In the genomic region with DNA sequence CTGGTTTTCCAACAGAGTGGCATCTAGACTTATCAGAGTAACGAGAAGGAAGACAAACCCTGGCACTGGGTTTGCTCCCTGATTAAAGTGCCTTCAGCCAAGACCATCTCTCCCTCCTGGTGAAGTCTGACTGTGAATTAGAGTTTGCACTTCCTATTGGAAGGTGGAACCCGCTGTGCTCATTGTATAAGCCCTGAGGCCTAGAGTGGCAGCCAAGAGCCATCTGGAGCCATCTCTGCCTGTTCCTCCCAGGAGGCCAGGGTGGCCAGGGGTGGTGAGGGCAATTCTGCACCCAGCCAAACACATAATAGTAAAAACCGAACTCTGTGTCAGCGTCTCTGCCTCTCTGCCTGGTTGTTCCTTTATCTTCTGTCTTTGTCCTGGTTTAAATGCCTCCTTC, we compare ENCODE assay signal across 19 cellular contexts. TPM values are rescaled to one million over a fixed set of nuclear protein-coding genes. Genes with fewer than 3 reads are reported as not detected.
DNase-seq lines count a peak whose midpoint lies in the region; ATAC-seq and TF ChIP-seq lines count a peak whose summit lies in the region.
"Had no signal": no experiment of that assay in that cellular context is flagged by ENCODE, and none has a peak within 500 bp of the region (broad histone marks: within the 10 kb centered on the region; RNA-seq: fewer than 3 reads in every experiment).

No MANE protein-coding gene starts in this region.

- H3K4me1 Mint-ChIP-seq in endothelial cell (ENCODE audit: unreplicated experiment), result peaks cover 12% of the 10 kb centered on the region
- H3K4me1 Mint-ChIP-seq: CD14-positive monocyte had no signal

- no peak overlapping the region for H2BK5ac ChIP-seq in trophoblast cell (ENCODE audit: low read depth, low read length, poor library complexity)

- no peaks in the 10 kb centered on the region for H3K9me3 Mint-ChIP-seq in endothelial cell (ENCODE audit: unreplicated experiment)

- no peak overlapping the region for H2AK5ac ChIP-seq in trophoblast cell (ENCODE audit: low read length)

- no peak overlapping the region for H2BK120ac ChIP-seq in trophoblast cell (ENCODE audit: insufficient read depth, low read length, poor library complexity)

- no peak overlapping the region for H4K12ac ChIP-seq in trophoblast cell (ENCODE audit: low read depth, low read length)

- no peak overlapping the region for H3K27ac ChIP-seq in HEK293 (ENCODE audit: extremely low read depth, low read depth, low read length)
- H3K27ac ChIP-seq in SU-DHL-6 (ENCODE audit: low read depth, low read length), result peak overlapping the region; percentile 61
- no peak overlapping the region for H3K27ac ChIP-seq in trophoblast cell (ENCODE audit: low read depth, low read length)
- H3K27ac ChIP-seq: KMS-11 had no signal

- no peaks in the 10 kb centered on the region for H3K79me1 ChIP-seq in trophoblast cell (ENCODE audit: low read length)

- peaks cover 1% of the 10 kb centered on the region for H3K27me3 Mint-ChIP-seq in endothelial cell (ENCODE audit: unreplicated experiment)

- no peak overlapping the region for H3K4ac ChIP-seq in trophoblast cell (ENCODE audit: low read depth, low read length)

- H4K91ac ChIP-seq in trophoblast cell (ENCODE audit: low read depth, low read length), result peak overlapping the region; percentile 20

- peak; percentile 12 for DNase-seq in NCI-H146 (lab: John Stamatoyannopoulos, UW)
- DNase-seq in NCI-H146 treated with DMSO at 0.1 percent for 48 hours (lab: John Stamatoyannopoulos, UW; ENCODE audit: unreplicated experiment), result no peak
- DNase-seq in trophoblast cell, result no peak
- DNase-seq in endothelial cell (ENCODE audit: low spot score), result no peak
- DNase-seq in NCI-H1092 treated with DMSO at 0.1 percent for 48 hours (lab: John Stamatoyannopoulos, UW), result no peak
- DNase-seq: COR-L47, GOT3, NCI-H1694 treated with DMSO at 0.1 percent for 48 hours, NCI-H446 treated with DMSO at 0.1 percent for 48 hours, NCI-H82, Right ventricle myocardium superior, SK-N-SH, T-helper 1 cell had no signal

- peak overlapping the region; percentile 27 for H3K4me2 ChIP-seq in SU-DHL-6 (ENCODE audit: low read depth, low read length, poor library complexity, severe bottlenecking)
- H3K4me2 ChIP-seq in trophoblast cell (ENCODE audit: low read length), result no peak overlapping the region
- H3K4me2 ChIP-seq: KMS-11, SK-N-SH had no signal

- H2AFZ ChIP-seq in SU-DHL-6 (ENCODE audit: low read depth, low read length, severe bottlenecking) (peak overlapping the region; percentile 46), trophoblast cell (ENCODE audit: insufficient read depth, low read length, poor library complexity) (no peak overlapping the region)

- H4K20me1 ChIP-seq in SU-DHL-6 (ENCODE audit: low read depth, low read length), result no peaks in the 10 kb centered on the region

- no peaks in the 10 kb centered on the region for H3K4me1 ChIP-seq in HEK293 (ENCODE audit: control insufficient read depth, insufficient read depth, low read length)
- peaks cover 0 to 21% of the 10 kb centered on the region in 2 experiments for H3K4me1 ChIP-seq in trophoblast cell (ENCODE audit: control insufficient read depth in 1 of 2, insufficient read depth in 2 of 2, low read length in 2 of 2)

- no peak overlapping the region for H3K27ac Mint-ChIP-seq in endothelial cell (ENCODE audit: unreplicated experiment)

- H4K8ac ChIP-seq in trophoblast cell (ENCODE audit: low read depth, low read length), result no peak overlapping the region

- TF ChIP-seq CTCF in HEK293 (tag by site-specific recombination; IDR thresholded peaks at IDR 0.05) (no peak), SU-DHL-6 (IDR thresholded peaks at IDR 0.05; ENCODE audit: insufficient read depth, low read length, poor library complexity, severe bottlenecking) (no peak), endothelial cell (IDR thresholded peaks at IDR 0.05; ENCODE audit: unreplicated experiment) (no peak)

- H3K9ac ChIP-seq in SU-DHL-6 (ENCODE audit: low read length) (peak overlapping the region; percentile 28), trophoblast cell (ENCODE audit: low read length) (no peak overlapping the region)
- H3K9ac ChIP-seq: KMS-11, SK-N-SH had no signal

- no peaks in the 10 kb centered on the region for H3K9me2 ChIP-seq in SU-DHL-6 (replicated peaks; ENCODE audit: insufficient read depth, low read length)
- H3K9me2 ChIP-seq: SK-N-SH had no signal

- no peak overlapping the region for H3K4me3 Mint-ChIP-seq in endothelial cell (ENCODE audit: unreplicated experiment)
- H3K4me3 Mint-ChIP-seq: CD14-positive monocyte had no signal

- no peaks in the 10 kb centered on the region for H3F3A ChIP-seq in SU-DHL-6 (ENCODE audit: insufficient read depth)

- no peaks in the 10 kb centered on the region for H3K9me3 ChIP-seq in HEK293 (ENCODE audit: control insufficient read depth, insufficient read depth, low read depth, low read length)
- no peaks in the 10 kb centered on the region for H3K9me3 ChIP-seq in SU-DHL-6 (ENCODE audit: insufficient read depth, low read length)
- no peaks in the 10 kb centered on the region for H3K9me3 ChIP-seq in trophoblast cell (ENCODE audit: insufficient read depth, low read depth, low read length)
- H3K9me3 ChIP-seq: SK-N-SH had no signal

- no peaks in the 10 kb centered on the region for H3K36me3 Mint-ChIP-seq in endothelial cell (ENCODE audit: low read depth, unreplicated experiment)
- H3K36me3 Mint-ChIP-seq: CD14-positive monocyte had no signal

- peak overlapping the region; percentile 76 for H3K23ac ChIP-seq in trophoblast cell (ENCODE audit: low read length)

- H3K4me3 ChIP-seq in HEK293 (ENCODE audit: low read depth, low read length), result no peak overlapping the region
- no peak overlapping the region for H3K4me3 ChIP-seq in SU-DHL-6 (ENCODE audit: insufficient read depth, low read length, poor library complexity, severe bottlenecking)
- H3K4me3 ChIP-seq in trophoblast cell (ENCODE audit: low read depth, low read length), result no peak overlapping the region

- POLR2A ChIA-PET in HEK293 (lab: Yijun Ruan, JAX), result no interaction called here

- H2BK12ac ChIP-seq in trophoblast cell (ENCODE audit: low read length), result no peak overlapping the region

- H3K18ac ChIP-seq in trophoblast cell (ENCODE audit: low read length), result no peak overlapping the region

- CTCF ChIA-PET in HEK293 (lab: Yijun Ruan, JAX), result interaction anchor here (1.1 kb wide), 1 partner anchor 44 kb away, joined by 4 read pairs; no protein-coding TSS in a partner anchor

- ATAC-seq in GM21619 (IDR thresholded peaks at IDR 0.05; ENCODE audit: unreplicated experiment), result no peak

- no peaks in the 10 kb centered on the region for H3K36me3 ChIP-seq in HEK293 (ENCODE audit: control insufficient read depth in 2 of 2, insufficient read depth in 1 of 2, low read length in 2 of 2)
- H3K36me3 ChIP-seq in SU-DHL-6 (ENCODE audit: low read length), result no peaks in the 10 kb centered on the region
- H3K36me3 ChIP-seq in trophoblast cell (ENCODE audit: control insufficient read depth in 1 of 2, insufficient read depth in 2 of 2, low read length in 2 of 2), result peaks cover 0 to 2% of the 10 kb centered on the region in 2 experiments

- no peaks in the 10 kb centered on the region for H3K79me2 ChIP-seq in SU-DHL-6 (ENCODE audit: insufficient read depth, low read length)
- H3K79me2 ChIP-seq in trophoblast cell (ENCODE audit: control insufficient read depth, insufficient read depth, low read length, poor library complexity), result no peaks in the 10 kb centered on the region

- no peak overlapping the region for H3K14ac ChIP-seq in trophoblast cell (ENCODE audit: low read length)

- H3K27me3 ChIP-seq in SU-DHL-6 (ENCODE audit: low read length) (no peaks in the 10 kb centered on the region), trophoblast cell (ENCODE audit: insufficient read depth, low read length) (no peaks in the 10 kb centered on the region)

- no CpG with 5 or more reads among the region's 4 CpGs for WGBS in trophoblast cell (ENCODE audit: extremely low coverage, insufficient coverage, insufficient read length)

TF ChIP-seq in HEK293, 187 proteins besides CTCF, POLR2A, EP300 and RAD21:
- TF ChIP-seq ZNF529 (tag by site-specific recombination; IDR thresholded peaks at IDR 0.05; ENCODE audit: insufficient replicate concordance) (no peak), ZNF777 (tag by site-specific recombination; IDR thresholded peaks at IDR 0.05; ENCODE audit: borderline replicate concordance) (no peak), ZIC2 (tag by site-specific recombination; IDR thresholded peaks at IDR 0.05) (peak; percentile 15; the same call in 1 of the 2 replicates)

RNA-seq across cellular contexts. Expression of a gene that starts 25.0 kb away (rescaled TPM):
- 455 and 486 TPM in 2 replicates for polyA plus RNA-seq in trophoblast cell (2013)
- total RNA-seq in endothelial cell (ENCODE audit: unreplicated experiment), result 0.31 TPM
- total RNA-seq: M059J had no signal
- polyA plus RNA-seq: CD14-positive monocyte had no signal

RNA-seq across cellular contexts. Expression of a gene that starts 25.0 kb away (rescaled TPM):
- polyA plus RNA-seq in trophoblast cell (2013), result 0.12 and 0.62 TPM in 2 replicates
- 0.10 TPM for total RNA-seq in endothelial cell (ENCODE audit: unreplicated experiment)
- total RNA-seq: M059J, Right ventricle myocardium superior had no signal
- polyA plus RNA-seq: SK-N-SH had no signal
